Comparison of ENCODE assay signal across 34 cellular contexts in the genomic region with DNA sequence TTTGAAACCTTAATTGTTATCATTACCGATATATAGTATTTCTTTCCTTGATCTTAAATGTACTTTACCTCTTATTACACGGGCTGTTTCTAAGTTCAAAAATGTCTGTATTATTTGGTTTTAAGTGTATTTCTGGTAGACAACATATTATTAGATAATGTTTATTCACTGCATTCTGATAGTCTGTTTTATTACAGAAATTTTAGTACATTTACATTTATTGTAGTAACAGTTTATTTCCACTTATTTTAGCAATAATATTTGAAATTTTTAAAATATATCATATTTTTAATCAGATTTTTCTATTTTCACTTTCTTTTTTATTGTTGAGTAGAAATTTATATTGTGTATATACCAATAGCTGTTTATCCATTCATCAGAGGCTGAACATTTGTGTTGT.
DNase-seq lines count a peak whose midpoint lies in the region; ATAC-seq, FAIRE-seq and TF ChIP-seq lines count a peak whose summit lies in the region.
"Had no signal": no experiment of that assay in that cellular context is flagged by ENCODE, and none has a peak within 500 bp of the region (broad histone marks: within the 10 kb centered on the region; RNA-seq: fewer than 3 reads in every experiment).

No MANE protein-coding gene starts in this region.

- no peak overlapping the region for H3K4me2 ChIP-seq in K562 (ENCODE audit: insufficient read depth, low read length)
- H3K4me2 ChIP-seq: A549; BLaER1; BLaER1 treated with 17β-estradiol and CSF1 and Interleukin-3, amounts not matched to agents 10 nM and 100 nM had no signal

- POLR2A ChIA-PET in HEK293 (lab: Yijun Ruan, JAX) (no interaction called here), K562 (lab: Yijun Ruan, JAX) (no interaction called here)

- intact Hi-C loops in K562 (cut with micrococcal nuclease), result no loop called here

- H3K9me3 ChIP-seq in HEK293 (ENCODE audit: control insufficient read depth, insufficient read depth, low read depth, low read length), result peaks cover 3% of the 10 kb centered on the region; the same call in 1 of the 2 replicates
- no peaks in the 10 kb centered on the region for H3K9me3 ChIP-seq in K562 (replicated peaks; ENCODE audit: control insufficient read depth, insufficient read depth, low read depth, low read length)
- H3K9me3 ChIP-seq: BE2C had no signal

- TF ChIP-seq EP300 in K562 (IDR thresholded peaks at IDR 0.05; ENCODE audit: low read length), result no peak

- no peak overlapping the region for H3K4me3 ChIP-seq in HEK293 (ENCODE audit: low read depth, low read length)
- no peak overlapping the region for H3K4me3 ChIP-seq in K562
- H3K4me3 ChIP-seq: A549; BLaER1; BLaER1 treated with 17β-estradiol and CSF1 and Interleukin-3, amounts not matched to agents 10 nM and 100 nM had no signal

- H3K4me3 Mint-ChIP-seq in mesothelial cell of epicardium, result no peak overlapping the region
- H3K4me3 Mint-ChIP-seq in stimulated activated naive B cell treated with anti-CD40 and anti-IgM and Interleukin-4, amounts not matched to agents 10 μg/mL and 1 μg/mL and 100 μg/mL, for 72 hours, result no peak overlapping the region
- H3K4me3 Mint-ChIP-seq: B cell; CD14-positive monocyte; CD4-positive, alpha-beta memory T cell; CD4-positive, alpha-beta T cell; CD4-positive, CD25-positive, alpha-beta regulatory T cell; CD8-positive, alpha-beta memory T cell; CD8-positive, alpha-beta T cell had no signal

- in situ Hi-C loops in K562 (cut with MboI), result no loop called here

- H3K79me2 ChIP-seq in K562 (ENCODE audit: control insufficient read depth, insufficient read depth, low read length), result no peaks in the 10 kb centered on the region

- no peaks in the 10 kb centered on the region for H3K36me3 Mint-ChIP-seq in mesothelial cell of epicardium
- H3K36me3 Mint-ChIP-seq in stimulated activated naive B cell treated with anti-CD40 and anti-IgM and Interleukin-4, amounts not matched to agents 10 μg/mL and 1 μg/mL and 100 μg/mL, for 72 hours, result peaks cover 0 to 2% of the 10 kb centered on the region in 2 donors
- H3K36me3 Mint-ChIP-seq: CD14-positive monocyte; CD4-positive, alpha-beta memory T cell; CD4-positive, CD25-positive, alpha-beta regulatory T cell; CD8-positive, alpha-beta T cell had no signal

- TF ChIP-seq RAD21 in K562 (CRISPR knock-in tag; conservative IDR thresholded peaks at IDR 0.05 in 1 of 2, IDR thresholded peaks at IDR 0.05 in 1 of 2), result no peak

- ATAC-seq in K562, result no peak
- no peak for ATAC-seq in stimulated activated naive B cell treated with anti-CD40 and anti-IgM and Interleukin-4, amounts not matched to agents 10 μg/mL and 1 μg/mL and 100 μg/mL, for 72 hours (replicated peaks)
- ATAC-seq: A549; CD8-positive, alpha-beta T cell had no signal

- H3K36me3 ChIP-seq in HEK293 (ENCODE audit: control insufficient read depth in 2 of 2, insufficient read depth in 1 of 2, low read length in 2 of 2) (no peaks in the 10 kb centered on the region), K562 (ENCODE audit: control insufficient read depth, insufficient read depth, low read length) (no peaks in the 10 kb centered on the region)
- H3K36me3 ChIP-seq: BE2C; BLaER1; BLaER1 treated with 17β-estradiol and CSF1 and Interleukin-3, amounts not matched to agents 10 nM and 100 nM had no signal

- CTCF ChIA-PET in HEK293 (lab: Yijun Ruan, JAX) (no interaction called here), K562 (lab: Yijun Ruan, JAX; ENCODE audit: low intra/inter-chr PET ratio) (no interaction called here)

- no peaks in the 10 kb centered on the region for H4K20me1 ChIP-seq in K562 (replicated peaks; ENCODE audit: control insufficient read depth, insufficient read depth, low read length)
- H4K20me1 ChIP-seq: BLaER1; BLaER1 treated with 17β-estradiol and CSF1 and Interleukin-3, amounts not matched to agents 10 nM and 100 nM had no signal

- H3K9ac ChIP-seq in K562 (ENCODE audit: insufficient read depth in 1 of 2, low read depth in 2 of 2, low read length in 2 of 2), result no peak overlapping the region
- H3K9ac ChIP-seq: BLaER1; BLaER1 treated with 17β-estradiol and CSF1 and Interleukin-3, amounts not matched to agents 10 nM and 100 nM had no signal

- WGBS in K562 (ENCODE audit: insufficient coverage, low coverage, missing lambda C conversion rate), result 0% methylated on average over 2 of the region's 2 CpGs

- BruUV-seq in K562 (replicated peaks; lab: Mats Ljungman, UMichigan), result no TSS peak

- DNase-seq in K562 (ENCODE audit: extremely low read depth in 1 of 4, low spot score in 3 of 4), result no peak
- no peak for DNase-seq in mesothelial cell of epicardium (ENCODE audit: low spot score in 2 of 2, unreplicated experiment in 2 of 2)
- no peak for DNase-seq in stimulated activated naive B cell treated with anti-CD40 and anti-IgM and Interleukin-4, amounts not matched to agents 10 μg/mL and 1 μg/mL and 100 μg/mL, for 72 hours
- no peak for DNase-seq in AG08396 (ENCODE audit: low spot score)
- DNase-seq: 8988T; ACHN; AML-193; BE2C; C1 segment of cervical spinal cord; Caco-2; Calu3; CD4-positive, alpha-beta memory T cell; CD4-positive, alpha-beta T cell; CD4-positive, CD25-positive, alpha-beta regulatory T cell; CD8-positive, alpha-beta memory T cell; CD8-positive, alpha-beta T cell; COR-L47; DMS 273 treated with DMSO at 0.1 percent for 48 hours; DMS153; DMS53; DMS79; DMS79 treated with DMSO at 0.1 percent for 48 hours; DND-41; EL had no signal

- no peak overlapping the region for H3K27ac Mint-ChIP-seq in mesothelial cell of epicardium
- no peak overlapping the region for H3K27ac Mint-ChIP-seq in stimulated activated naive B cell treated with anti-CD40 and anti-IgM and Interleukin-4, amounts not matched to agents 10 μg/mL and 1 μg/mL and 100 μg/mL, for 72 hours
- H3K27ac Mint-ChIP-seq: B cell; CD14-positive monocyte; CD4-positive, alpha-beta memory T cell; CD4-positive, alpha-beta T cell; CD4-positive, CD25-positive, alpha-beta regulatory T cell; CD8-positive, alpha-beta memory T cell; CD8-positive, alpha-beta T cell had no signal

- TF ChIP-seq CTCF in HEK293 (tag by site-specific recombination; IDR thresholded peaks at IDR 0.05) (no peak), K562 (IDR thresholded peaks at IDR 0.05 in 2 of 3, conservative IDR thresholded peaks at IDR 0.05 in 1 of 3; ENCODE audit: insufficient read depth in 2 of 3, low read depth in 1 of 3, low read length in 3 of 3) (no peak), mesothelial cell of epicardium (IDR thresholded peaks at IDR 0.05; ENCODE audit: unreplicated experiment) (no peak)

- no peak overlapping the region for H3K27ac ChIP-seq in HEK293 (ENCODE audit: extremely low read depth, low read depth, low read length)
- no peak overlapping the region for H3K27ac ChIP-seq in K562 (ENCODE audit: extremely low read depth, low read depth, low read length)
- H3K27ac ChIP-seq: 22Rv1; A549; BLaER1; BLaER1 treated with 17β-estradiol and CSF1 and Interleukin-3, amounts not matched to agents 10 nM and 100 nM; C4-2B had no signal

- FAIRE-seq in A204.1 (lab: Jason Lieb, UNC), result peak; percentile 3
- no peak for FAIRE-seq in K562 (lab: Jason Lieb, UNC)
- FAIRE-seq: A549, D721Med had no signal

- no peak overlapping the region for H2AFZ ChIP-seq in K562 (ENCODE audit: low read depth, low read length)

- H3K27me3 Mint-ChIP-seq in mesothelial cell of epicardium (ENCODE audit: low read depth), result no peaks in the 10 kb centered on the region
- H3K27me3 Mint-ChIP-seq in stimulated activated naive B cell treated with anti-CD40 and anti-IgM and Interleukin-4, amounts not matched to agents 10 μg/mL and 1 μg/mL and 100 μg/mL, for 72 hours, result peaks cover 0 to 7% of the 10 kb centered on the region in 2 donors
- H3K27me3 Mint-ChIP-seq: CD4-positive, alpha-beta T cell had no signal

- no peaks in the 10 kb centered on the region for H3K27me3 ChIP-seq in K562 (ENCODE audit: control insufficient read depth in 2 of 2, insufficient read depth in 2 of 2, low read length in 2 of 2)
- H3K27me3 ChIP-seq: BE2C; BLaER1; BLaER1 treated with 17β-estradiol and CSF1 and Interleukin-3, amounts not matched to agents 10 nM and 100 nM had no signal

- no peak for TF ChIP-seq POLR2A in K562 (conservative IDR thresholded peaks at IDR 0.05)

- no peaks in the 10 kb centered on the region for H3K9me1 ChIP-seq in K562 (ENCODE audit: control insufficient read depth, insufficient read depth, low read length)

- H3K9me3 Mint-ChIP-seq in mesothelial cell of epicardium, result peaks cover 62% of the 10 kb centered on the region
- peaks cover 0 to 5% of the 10 kb centered on the region in 2 donors for H3K9me3 Mint-ChIP-seq in stimulated activated naive B cell treated with anti-CD40 and anti-IgM and Interleukin-4, amounts not matched to agents 10 μg/mL and 1 μg/mL and 100 μg/mL, for 72 hours
- H3K9me3 Mint-ChIP-seq: CD4-positive, alpha-beta T cell had no signal

- no peaks in the 10 kb centered on the region for H3K4me1 Mint-ChIP-seq in mesothelial cell of epicardium
- H3K4me1 Mint-ChIP-seq in stimulated activated naive B cell treated with anti-CD40 and anti-IgM and Interleukin-4, amounts not matched to agents 10 μg/mL and 1 μg/mL and 100 μg/mL, for 72 hours, result no peaks in the 10 kb centered on the region
- H3K4me1 Mint-ChIP-seq: B cell; CD14-positive monocyte; CD4-positive, alpha-beta memory T cell; CD4-positive, CD25-positive, alpha-beta regulatory T cell; CD8-positive, alpha-beta memory T cell had no signal

- no peaks in the 10 kb centered on the region for H3K4me1 ChIP-seq in HEK293 (ENCODE audit: control insufficient read depth, insufficient read depth, low read length)
- no peaks in the 10 kb centered on the region for H3K4me1 ChIP-seq in K562 (replicated peaks in 1 of 2; ENCODE audit: control insufficient read depth in 2 of 2, insufficient read depth in 2 of 2, low read length in 2 of 2)
- H3K4me1 ChIP-seq: A549; BE2C; BLaER1; BLaER1 treated with 17β-estradiol and CSF1 and Interleukin-3, amounts not matched to agents 10 nM and 100 nM; Caco-2 had no signal

TF ChIP-seq in HEK293, 187 proteins besides CTCF, POLR2A, EP300 and RAD21:
- TF ChIP-seq SETDB1 (IDR thresholded peaks at IDR 0.05; ENCODE audit: insufficient read length, low read length) (peak; percentile 80), ZNF354C (tag by site-specific recombination; IDR thresholded peaks at IDR 0.05; ENCODE audit: borderline replicate concordance, low read depth) (no peak)

TF ChIP-seq in K562, 482 proteins besides CTCF, POLR2A, EP300 and RAD21:
- no peak for TF ChIP-seq TOE1 (IDR thresholded peaks at IDR 0.05; ENCODE audit: borderline replicate concordance)
- TF ChIP-seq TOE1 (CRISPR knock-in tag; IDR thresholded peaks at IDR 0.05; ENCODE audit: borderline replicate concordance, low read depth), result no peak
- peak; percentile 94 for TF ChIP-seq ZNF507 (tag; conservative IDR thresholded peaks at IDR 0.05)
- peak; percentile 44 for TF ChIP-seq RBM25 (IDR thresholded peaks at IDR 0.05; ENCODE audit: low read depth, low read length, severe bottlenecking)
- TF ChIP-seq ZNF354B (CRISPR knock-in tag; IDR thresholded peaks at IDR 0.05), result no peak
